In the genomic region with DNA sequence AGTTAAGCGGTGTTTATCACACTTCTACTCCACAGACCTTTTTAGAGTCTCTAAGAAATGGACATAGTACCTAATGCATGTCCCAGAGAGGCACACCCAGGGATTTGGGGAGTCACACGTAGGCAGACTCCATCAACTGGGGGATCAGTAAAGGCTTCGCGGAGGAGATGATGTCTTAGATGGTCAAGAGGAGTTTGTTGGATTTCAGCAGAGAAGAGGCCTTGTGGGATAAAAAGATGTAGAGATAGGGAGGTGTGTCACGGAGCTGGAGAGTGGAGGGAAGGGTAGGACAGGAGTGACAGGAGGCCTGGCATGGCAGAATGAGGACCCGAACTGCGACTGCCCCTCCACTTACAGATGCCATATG, we compare ENCODE assay signal across 10 cellular contexts. TPM values are rescaled to one million over a fixed set of nuclear protein-coding genes. Genes with fewer than 3 reads are reported as not detected.
DNase-seq lines count a peak whose midpoint lies in the region; ATAC-seq and TF ChIP-seq lines count a peak whose summit lies in the region.
"Had no signal": no experiment of that assay in that cellular context is flagged by ENCODE, and none has a peak within 500 bp of the region (broad histone marks: within the 10 kb centered on the region; RNA-seq: fewer than 3 reads in every experiment).

No MANE protein-coding gene starts in this region.

- H3K36me3 Mint-ChIP-seq in activated CD4-positive, alpha-beta memory T cell treated with anti-CD3 and anti-CD28 coated beads, Interleukin-2, amount 10 ng/mL, durations not matched to agents 7 days and 5 days (ENCODE audit: low read depth) = peaks cover 47% of the 10 kb centered on the region
- H3K36me3 Mint-ChIP-seq in activated CD4-positive, alpha-beta memory T cell treated with anti-CD3 and anti-CD28 coated beads for 36 hours = peaks cover 25% of the 10 kb centered on the region
- H3K36me3 Mint-ChIP-seq in endodermal cell (ENCODE audit: low read depth) (peaks cover 74% of the 10 kb centered on the region), neural crest cell (ENCODE audit: low read depth) (peaks cover 3% of the 10 kb centered on the region)

- peaks cover 3% of the 10 kb centered on the region for H3K4me1 ChIP-seq in endodermal cell (ENCODE audit: control insufficient read depth, insufficient read depth, low read length)
- peaks cover 40 to 69% (median 54%) of the 10 kb centered on the region in 4 donors for H3K4me1 ChIP-seq in upper lobe of left lung

- no peaks in the 10 kb centered on the region for H3K9me3 Mint-ChIP-seq in activated CD4-positive, alpha-beta memory T cell treated with anti-CD3 and anti-CD28 coated beads, Interleukin-2, amount 10 ng/mL, durations not matched to agents 7 days and 5 days
- H3K9me3 Mint-ChIP-seq in activated CD4-positive, alpha-beta memory T cell treated with anti-CD3 and anti-CD28 coated beads for 36 hours = no peaks in the 10 kb centered on the region
- no peaks in the 10 kb centered on the region for H3K9me3 Mint-ChIP-seq in endodermal cell
- no peaks in the 10 kb centered on the region for H3K9me3 Mint-ChIP-seq in neural crest cell

- peak; percentile 8 for DNase-seq in activated CD4-positive, alpha-beta memory T cell treated with anti-CD3 and anti-CD28 coated beads, Interleukin-2, amount 10 ng/mL, durations not matched to agents 7 days and 5 days
- DNase-seq in activated CD4-positive, alpha-beta memory T cell treated with anti-CD3 and anti-CD28 coated beads for 36 hours = no peak
- DNase-seq in endodermal cell (no peak), neural crest cell (ENCODE audit: low read depth, low spot score) (no peak), upper lobe of left lung (no peak), NCI-H1694 (lab: John Stamatoyannopoulos, UW) (no peak), NCI-H345 treated with DMSO at 0.1 percent for 48 hours (lab: John Stamatoyannopoulos, UW; ENCODE audit: unreplicated experiment) (no peak)
- DNase-seq: activated effector memory CD4-positive, alpha-beta T cell treated with Interleukin-2 at 50 U/mL for 16 hours; NCI-H1105 had no signal

- POLR2A ChIA-PET in activated CD4-positive, alpha-beta memory T cell treated with anti-CD3 and anti-CD28 coated beads, Interleukin-2, amount 10 ng/mL, durations not matched to agents 7 days and 5 days (lab: Charles Lee) = interaction anchor here (1.4 kb wide), 1 partner anchor 9 kb away, joined by 5 read pairs; a partner anchor contains a TSS
- POLR2A ChIA-PET in activated CD4-positive, alpha-beta memory T cell treated with anti-CD3 and anti-CD28 coated beads for 36 hours (lab: Charles Lee) = no interaction called here

- no peak for TF ChIP-seq EP300 in upper lobe of left lung (IDR thresholded peaks at IDR 0.05)

- H3K27me3 ChIP-seq in endodermal cell (ENCODE audit: control insufficient read depth, insufficient read depth, low read length, poor library complexity, severe bottlenecking) = no peaks in the 10 kb centered on the region
- H3K27me3 ChIP-seq in upper lobe of left lung = no peaks in the 10 kb centered on the region

- H3K27me3 Mint-ChIP-seq in activated CD4-positive, alpha-beta memory T cell treated with anti-CD3 and anti-CD28 coated beads, Interleukin-2, amount 10 ng/mL, durations not matched to agents 7 days and 5 days = no peaks in the 10 kb centered on the region
- H3K27me3 Mint-ChIP-seq in activated CD4-positive, alpha-beta memory T cell treated with anti-CD3 and anti-CD28 coated beads for 36 hours = no peaks in the 10 kb centered on the region
- H3K27me3 Mint-ChIP-seq in endodermal cell (ENCODE audit: insufficient read depth) (no peaks in the 10 kb centered on the region), neural crest cell (ENCODE audit: low read depth) (no peaks in the 10 kb centered on the region)

- CTCF ChIA-PET in activated CD4-positive, alpha-beta memory T cell treated with anti-CD3 and anti-CD28 coated beads, Interleukin-2, amount 10 ng/mL, durations not matched to agents 7 days and 5 days (lab: Charles Lee) = interaction anchor here (0.8 to 1.2 kb wide), 3 partner anchors 181 to 213 kb away, joined by 3 read pairs; no protein-coding TSS in a partner anchor
- CTCF ChIA-PET in activated CD4-positive, alpha-beta memory T cell treated with anti-CD3 and anti-CD28 coated beads for 36 hours (lab: Charles Lee) = interaction anchor here (7.1 kb wide), 1 partner anchor 213 kb away, joined by 98 read pairs; no protein-coding TSS in a partner anchor

- peaks cover 13% of the 10 kb centered on the region for H3K4me1 Mint-ChIP-seq in activated CD4-positive, alpha-beta memory T cell treated with anti-CD3 and anti-CD28 coated beads, Interleukin-2, amount 10 ng/mL, durations not matched to agents 7 days and 5 days
- H3K4me1 Mint-ChIP-seq in activated CD4-positive, alpha-beta memory T cell treated with anti-CD3 and anti-CD28 coated beads for 36 hours (ENCODE audit: low read depth) = peaks cover 24% of the 10 kb centered on the region
- H3K4me1 Mint-ChIP-seq in endodermal cell (peaks cover 20% of the 10 kb centered on the region), neural crest cell (peaks cover 36% of the 10 kb centered on the region)

- H3K4me3 ChIP-seq in endodermal cell (ENCODE audit: low read length) (no peak overlapping the region), upper lobe of left lung (no peak overlapping the region)

- H3K27ac ChIP-seq in endodermal cell (ENCODE audit: low read depth, low read length) = no peak overlapping the region
- peak overlapping the region; percentile 64 to 78 (median 73) for H3K27ac ChIP-seq in upper lobe of left lung

- ATAC-seq in upper lobe of left lung (ENCODE audit: low FRiP score in 2 of 2) (peak in 1 of 2 donors; percentile 1), HG03460 (IDR thresholded peaks at IDR 0.05; ENCODE audit: unreplicated experiment) (no peak)

- no peak overlapping the region for H3K27ac Mint-ChIP-seq in activated CD4-positive, alpha-beta memory T cell treated with anti-CD3 and anti-CD28 coated beads, Interleukin-2, amount 10 ng/mL, durations not matched to agents 7 days and 5 days
- no peak overlapping the region for H3K27ac Mint-ChIP-seq in activated CD4-positive, alpha-beta memory T cell treated with anti-CD3 and anti-CD28 coated beads for 36 hours
- H3K27ac Mint-ChIP-seq in endodermal cell (peak overlapping the region; percentile 12), neural crest cell (ENCODE audit: unreplicated experiment) (peak overlapping the region; percentile 45)

- H3K4me3 Mint-ChIP-seq in activated CD4-positive, alpha-beta memory T cell treated with anti-CD3 and anti-CD28 coated beads, Interleukin-2, amount 10 ng/mL, durations not matched to agents 7 days and 5 days = no peak overlapping the region
- no peak overlapping the region for H3K4me3 Mint-ChIP-seq in activated CD4-positive, alpha-beta memory T cell treated with anti-CD3 and anti-CD28 coated beads for 36 hours
- H3K4me3 Mint-ChIP-seq in endodermal cell = no peak overlapping the region
- H3K4me3 Mint-ChIP-seq in neural crest cell = peak overlapping the region; percentile 6

- H3K36me3 ChIP-seq in endodermal cell (ENCODE audit: control insufficient read depth, insufficient read depth, low read length) (peaks cover 80% of the 10 kb centered on the region), upper lobe of left lung (peaks cover 10 to 50% (median 30%) of the 10 kb centered on the region in 4 donors)

- no peaks in the 10 kb centered on the region for H3K9me3 ChIP-seq in endodermal cell (ENCODE audit: control insufficient read depth, low read length)
- H3K9me3 ChIP-seq in upper lobe of left lung = no peaks in the 10 kb centered on the region

- no peak for TF ChIP-seq POLR2A in upper lobe of left lung (IDR thresholded peaks at IDR 0.05)

- WGBS in endodermal cell (ENCODE audit: insufficient coverage in 1 of 2, insufficient read length in 1 of 2), 2 experiments = 91% methylated on average over 7 of the region's 7 CpGs
- WGBS in upper lobe of left lung, 2 donors = 72 to 77% methylated on average over 7 of the region's 7 CpGs

- TF ChIP-seq CTCF in endodermal cell (conservative IDR thresholded peaks at IDR 0.05) = no peak
- TF ChIP-seq CTCF in neural crest cell (conservative IDR thresholded peaks at IDR 0.05) = no peak
- no peak for TF ChIP-seq CTCF in upper lobe of left lung (IDR thresholded peaks at IDR 0.05)

- no peak overlapping the region for H3K9ac ChIP-seq in endodermal cell (ENCODE audit: extremely low read depth, low read length, poor library complexity, severe bottlenecking)

- intact Hi-C loops in activated CD4-positive, alpha-beta memory T cell treated with anti-CD3 and anti-CD28 coated beads for 36 hours (cut with micrococcal nuclease) = no loop called here

RNA-seq across cellular contexts. Expression of a gene that starts 9.1 kb away (rescaled TPM):
- total RNA-seq in activated CD4-positive, alpha-beta memory T cell treated with anti-CD3 and anti-CD28 coated beads, Interleukin-2, amount 10 ng/mL, durations not matched to agents 7 days and 5 days = 100 to 1,000 TPM; 107 to 109 TPM
- 100 to 1,000 TPM; 101 to 108 TPM for total RNA-seq in activated CD4-positive, alpha-beta memory T cell treated with anti-CD3 and anti-CD28 coated beads for 36 hours
- 100 to 1,000 TPM; 194 to 213 TPM for total RNA-seq in endodermal cell
- 214 TPM for polyA plus RNA-seq in endodermal cell (2013, experiment 1 of 2)
- polyA plus RNA-seq in endodermal cell (2013, experiment 2 of 2) = 205 TPM
- total RNA-seq in neural crest cell = 151 and 165 TPM in 2 replicates
- 100 to 1,000 TPM in 5 of 6 donors, 10 to 100 TPM in 1; 77.5 to 156 (median 122) TPM for total RNA-seq in upper lobe of left lung

RNA-seq across cellular contexts. Expression of a gene that starts 33.2 kb away (rescaled TPM):
- total RNA-seq in activated CD4-positive, alpha-beta memory T cell treated with anti-CD3 and anti-CD28 coated beads, Interleukin-2, amount 10 ng/mL, durations not matched to agents 7 days and 5 days = 10 to 100 TPM in 1 of 2 experiments, 1 to 10 TPM in 1; 8.9 to 10.5 TPM
- 1 to 10 TPM; 4.6 to 5.6 TPM for total RNA-seq in activated CD4-positive, alpha-beta memory T cell treated with anti-CD3 and anti-CD28 coated beads for 36 hours
- total RNA-seq in endodermal cell (10 to 100 TPM; 19.0 to 41.6 TPM), neural crest cell (17.5 and 17.8 TPM in 2 replicates), upper lobe of left lung (100 to 1,000 TPM in 1 of 6 donors, 10 to 100 TPM in 5; 41.9 to 148 (median 71.8) TPM)
- polyA plus RNA-seq in endodermal cell (2013, experiment 1 of 2) = 31.0 TPM
- 29.1 TPM for polyA plus RNA-seq in endodermal cell (2013, experiment 2 of 2)

Comparison
In these comparisons a context has a peak if more than half of its experiments do, and no peak if none do; other contexts are left out.
1. H3K27ac Mint-ChIP-seq: peak in endodermal cell (single experiment) and neural crest cell (single experiment); none in activated CD4-positive, alpha-beta memory T cell treated with anti-CD3 and anti-CD28 coated beads, Interleukin-2, amount 10 ng/mL, durations not matched to agents 7 days and 5 days (single experiment) and activated CD4-positive, alpha-beta memory T cell treated with anti-CD3 and anti-CD28 coated beads for 36 hours (single experiment).